ENCODE assay signal across 8 cellular contexts in the genomic region with DNA sequence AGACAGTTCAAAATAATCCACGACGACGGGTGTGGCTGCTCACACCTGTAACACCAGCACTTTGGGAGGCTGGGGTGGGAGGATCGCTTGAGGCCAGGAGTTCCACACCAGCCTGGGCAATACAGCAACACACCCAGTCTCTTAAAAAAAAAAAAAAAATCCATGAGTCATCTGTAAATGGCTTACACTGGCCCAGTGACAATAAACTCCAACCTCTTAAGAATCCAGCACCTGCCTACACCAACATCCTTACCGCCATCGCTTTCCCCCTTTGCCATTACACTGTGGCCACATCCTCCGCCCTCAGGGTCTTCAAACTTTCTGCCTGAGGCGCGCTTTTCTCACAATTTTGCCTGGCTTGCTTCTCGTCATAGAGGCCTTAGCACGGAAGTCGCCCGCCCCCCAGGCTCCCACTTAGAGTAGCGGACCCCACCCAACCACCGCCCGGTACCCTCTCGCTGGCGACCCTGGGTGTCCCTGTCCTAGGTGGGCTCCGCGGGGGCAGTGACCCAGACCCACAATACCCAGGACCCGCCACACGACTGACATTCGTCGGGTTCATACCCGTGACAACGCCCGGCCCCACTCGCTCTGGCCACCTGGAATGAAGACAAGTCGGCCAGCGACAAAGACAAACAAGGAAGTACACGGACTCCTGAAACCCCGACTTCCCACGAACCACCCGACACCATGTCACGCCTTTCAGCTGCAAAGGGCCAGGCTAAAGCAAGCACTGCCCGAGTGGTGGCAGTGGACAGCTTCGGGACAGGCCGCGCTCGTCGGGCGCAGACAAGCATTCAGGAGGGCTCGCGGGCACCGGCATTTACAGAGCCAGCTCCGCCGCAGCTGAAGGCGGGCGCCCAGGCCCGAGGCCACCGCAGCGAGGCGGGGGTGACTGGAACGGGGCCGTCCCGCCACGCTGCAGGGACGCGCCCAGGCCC. TPM values are rescaled to one million over a fixed set of nuclear protein-coding genes. Genes with fewer than 3 reads are reported as not detected.
DNase-seq lines count a peak whose midpoint lies in the region; ATAC-seq and TF ChIP-seq lines count a peak whose summit lies in the region.

No MANE protein-coding gene starts in this region.

- peaks cover 14% of the 10 kb centered on the region for H3K4me1 Mint-ChIP-seq in WTC11
- H3K4me1 Mint-ChIP-seq in natural killer cell: peaks cover 28 to 34% of the 10 kb centered on the region in 2 donors

- H3K36me3 Mint-ChIP-seq in WTC11: peaks cover 20% of the 10 kb centered on the region
- no peaks in the 10 kb centered on the region for H3K36me3 Mint-ChIP-seq in natural killer cell

- TF ChIP-seq CTCF in WTC11 (IDR thresholded peaks at IDR 0.05): no peak
- TF ChIP-seq CTCF in natural killer cell (IDR thresholded peaks at IDR 0.05): no peak

- peak overlapping the region; percentile 98 for H3K4me3 ChIP-seq in HUES6 (ENCODE audit: low read depth, low read length)

- DNase-seq in NCI-H345 (lab: John Stamatoyannopoulos, UW) (peak; percentile 13), NCI-H345 treated with DMSO at 0.1 percent for 48 hours (lab: John Stamatoyannopoulos, UW; ENCODE audit: unreplicated experiment) (no peak), WTC11 (ENCODE audit: low spot score) (no peak), natural killer cell (no peak), hippocampal formation (lab: John Stamatoyannopoulos, UW) (no peak)

- H3K36me3 ChIP-seq in HUES6 (ENCODE audit: control insufficient read depth, insufficient read depth, low read length): peaks cover 42% of the 10 kb centered on the region

- ATAC-seq in GM21576 (IDR thresholded peaks at IDR 0.05; ENCODE audit: unreplicated experiment) (peak; percentile 19), WTC11 (no peak; the same call in 1 of the 2 replicates), esophagus mucosa (peak; percentile 64), natural killer cell (peak; percentile 26 to 34 (median 30))

- no peaks in the 10 kb centered on the region for H3K9me3 Mint-ChIP-seq in WTC11
- H3K9me3 Mint-ChIP-seq in natural killer cell: no peaks in the 10 kb centered on the region

- intact Hi-C loops in natural killer cell (cut with micrococcal nuclease): loop anchor here (2.0 kb wide), 1 partner anchor 59 kb away; the partner anchor contains the start of gene CHFR

- POLR2A ChIA-PET in WTC11 (lab: Charles Lee): no interaction called here

- peak overlapping the region; percentile 64; the same call in 1 of the 2 replicates for H3K27ac ChIP-seq in HUES6 (ENCODE audit: low read depth, low read length)

- peaks cover 4% of the 10 kb centered on the region; the same call in 1 of the 2 replicates for H3K4me1 ChIP-seq in HUES6 (ENCODE audit: control insufficient read depth, insufficient read depth, low read length)

- CTCF ChIA-PET in WTC11 (lab: Charles Lee): interaction anchor here (1.2 to 2.0 kb wide), 3 partner anchors 60 to 353 kb away, joined by 6 to 17 read pairs (median 6); no protein-coding TSS in a partner anchor

- H3K9ac ChIP-seq in HUES6 (ENCODE audit: low read length): peak overlapping the region; percentile 100

- H3K27ac Mint-ChIP-seq in WTC11 (no peak overlapping the region; the same call in 1 of the 2 replicates), natural killer cell (peak overlapping the region; percentile 98)

- no peaks in the 10 kb centered on the region for H3K9me3 ChIP-seq in HUES6 (ENCODE audit: control insufficient read depth, insufficient read depth, low read depth, low read length)

- peak overlapping the region; percentile 86 for H3K4me3 Mint-ChIP-seq in WTC11
- peak overlapping the region; percentile 87 for H3K4me3 Mint-ChIP-seq in natural killer cell

- no peaks in the 10 kb centered on the region for H3K27me3 ChIP-seq in HUES6 (ENCODE audit: control insufficient read depth, insufficient read depth, low read length)

- H3K27me3 Mint-ChIP-seq in WTC11 (ENCODE audit: low read depth) (no peaks in the 10 kb centered on the region), natural killer cell (ENCODE audit: low read depth in 2 of 2) (no peaks in the 10 kb centered on the region)

TF ChIP-seq in WTC11, 78 proteins besides CTCF, POLR2A, EP300 and RAD21:
- TF ChIP-seq ETV6 (CRISPR knock-in tag; IDR thresholded peaks at IDR 0.05): no peak
- TF ChIP-seq ESRRA (CRISPR knock-in tag; IDR thresholded peaks at IDR 0.05; ENCODE audit: borderline replicate concordance): 0 out of 2 replicates have a peak, but pooled peaks have one; percentile 48
- TF ChIP-seq, protein P1, sequence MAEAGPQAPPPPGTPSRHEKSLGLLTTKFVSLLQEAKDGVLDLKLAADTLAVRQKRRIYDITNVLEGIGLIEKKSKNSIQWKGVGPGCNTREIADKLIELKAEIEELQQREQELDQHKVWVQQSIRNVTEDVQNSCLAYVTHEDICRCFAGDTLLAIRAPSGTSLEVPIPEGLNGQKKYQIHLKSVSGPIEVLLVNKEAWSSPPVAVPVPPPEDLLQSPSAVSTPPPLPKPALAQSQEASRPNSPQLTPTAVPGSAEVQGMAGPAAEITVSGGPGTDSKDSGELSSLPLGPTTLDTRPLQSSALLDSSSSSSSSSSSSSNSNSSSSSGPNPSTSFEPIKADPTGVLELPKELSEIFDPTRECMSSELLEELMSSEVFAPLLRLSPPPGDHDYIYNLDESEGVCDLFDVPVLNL (CRISPR knock-in tag; IDR thresholded peaks at IDR 0.05; ENCODE audit: borderline replicate concordance, low read depth): 0 out of 2 replicates have a peak, but pooled peaks have one; percentile 48
- TF ChIP-seq, protein P2, sequence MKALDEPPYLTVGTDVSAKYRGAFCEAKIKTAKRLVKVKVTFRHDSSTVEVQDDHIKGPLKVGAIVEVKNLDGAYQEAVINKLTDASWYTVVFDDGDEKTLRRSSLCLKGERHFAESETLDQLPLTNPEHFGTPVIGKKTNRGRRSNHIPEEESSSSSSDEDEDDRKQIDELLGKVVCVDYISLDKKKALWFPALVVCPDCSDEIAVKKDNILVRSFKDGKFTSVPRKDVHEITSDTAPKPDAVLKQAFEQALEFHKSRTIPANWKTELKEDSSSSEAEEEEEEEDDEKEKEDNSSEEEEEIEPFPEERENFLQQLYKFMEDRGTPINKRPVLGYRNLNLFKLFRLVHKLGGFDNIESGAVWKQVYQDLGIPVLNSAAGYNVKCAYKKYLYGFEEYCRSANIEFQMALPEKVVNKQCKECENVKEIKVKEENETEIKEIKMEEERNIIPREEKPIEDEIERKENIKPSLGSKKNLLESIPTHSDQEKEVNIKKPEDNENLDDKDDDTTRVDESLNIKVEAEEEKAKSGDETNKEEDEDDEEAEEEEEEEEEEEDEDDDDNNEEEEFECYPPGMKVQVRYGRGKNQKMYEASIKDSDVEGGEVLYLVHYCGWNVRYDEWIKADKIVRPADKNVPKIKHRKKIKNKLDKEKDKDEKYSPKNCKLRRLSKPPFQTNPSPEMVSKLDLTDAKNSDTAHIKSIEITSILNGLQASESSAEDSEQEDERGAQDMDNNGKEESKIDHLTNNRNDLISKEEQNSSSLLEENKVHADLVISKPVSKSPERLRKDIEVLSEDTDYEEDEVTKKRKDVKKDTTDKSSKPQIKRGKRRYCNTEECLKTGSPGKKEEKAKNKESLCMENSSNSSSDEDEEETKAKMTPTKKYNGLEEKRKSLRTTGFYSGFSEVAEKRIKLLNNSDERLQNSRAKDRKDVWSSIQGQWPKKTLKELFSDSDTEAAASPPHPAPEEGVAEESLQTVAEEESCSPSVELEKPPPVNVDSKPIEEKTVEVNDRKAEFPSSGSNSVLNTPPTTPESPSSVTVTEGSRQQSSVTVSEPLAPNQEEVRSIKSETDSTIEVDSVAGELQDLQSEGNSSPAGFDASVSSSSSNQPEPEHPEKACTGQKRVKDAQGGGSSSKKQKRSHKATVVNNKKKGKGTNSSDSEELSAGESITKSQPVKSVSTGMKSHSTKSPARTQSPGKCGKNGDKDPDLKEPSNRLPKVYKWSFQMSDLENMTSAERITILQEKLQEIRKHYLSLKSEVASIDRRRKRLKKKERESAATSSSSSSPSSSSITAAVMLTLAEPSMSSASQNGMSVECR (CRISPR knock-in tag; IDR thresholded peaks at IDR 0.05; ENCODE audit: borderline replicate concordance): no peak
- TF ChIP-seq FOXP1 (CRISPR knock-in tag; IDR thresholded peaks at IDR 0.05; ENCODE audit: borderline replicate concordance): peak; percentile 72; the same call in 1 of the 2 replicates

RNA-seq across cellular contexts. Expression of gene GOLGA3, which starts 0.6 kb away (rescaled TPM):
- total RNA-seq in WTC11 (2021) (36.8 to 47.8 TPM (median 39.6 TPM) in 3 replicates), esophagus mucosa (31.2 TPM), natural killer cell (10 to 100 TPM; 39.1 to 54.3 (median 50.9) TPM)

RNA-seq across cellular contexts. Expression of gene CHFR, which starts 59.4 kb away (rescaled TPM):
- total RNA-seq in WTC11 (2021): 50.2 to 58.7 TPM (median 53.9 TPM) in 3 replicates
- 30.6 TPM for total RNA-seq in esophagus mucosa
- 100 to 1,000 TPM; 161 to 170 (median 168) TPM for total RNA-seq in natural killer cell
